1 cellular context compared by ENCODE assay signal in the genomic region with DNA sequence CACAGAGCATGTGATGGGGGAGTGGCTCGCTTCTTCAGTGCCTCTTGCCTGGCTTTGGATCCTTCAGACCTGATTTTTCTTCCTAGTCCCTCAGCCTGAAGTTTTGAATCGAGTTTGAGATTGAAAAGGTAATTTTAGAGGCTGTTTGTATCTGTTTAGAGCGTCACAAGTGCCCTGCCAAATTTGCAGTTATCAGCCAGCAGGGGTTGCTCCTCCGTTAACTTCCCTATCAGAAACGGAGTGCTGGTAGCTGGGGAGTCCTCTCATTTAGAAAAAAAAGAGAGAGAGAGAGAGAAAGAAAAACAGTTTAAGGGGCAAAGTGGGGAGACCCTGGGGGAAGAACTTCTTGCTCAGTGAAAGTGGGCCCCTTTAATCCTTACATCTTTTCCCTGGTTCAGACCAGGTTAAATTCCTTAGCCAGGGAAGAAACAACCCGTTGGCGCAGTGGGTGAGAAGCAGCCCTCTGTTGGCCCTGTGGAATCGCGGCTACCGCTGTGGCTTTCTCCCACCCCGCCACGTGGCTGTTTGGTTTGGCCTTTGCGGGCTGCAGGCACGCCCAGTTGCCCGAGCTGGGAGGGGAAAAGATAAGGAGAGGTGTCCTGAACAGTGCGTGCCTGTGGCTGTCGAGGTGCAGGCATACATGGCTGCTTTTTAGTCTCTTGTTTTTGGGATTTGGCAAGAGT.
TF ChIP-seq lines count a peak whose summit lies in the region.

No MANE protein-coding gene starts in this region.

TF ChIP-seq in K562, 482 proteins besides CTCF, POLR2A, EP300 and RAD21 (continued from another document):
- TF ChIP-seq ZKSCAN8 (CRISPR knock-in tag; IDR thresholded peaks at IDR 0.05) (no peak), NELFE (IDR thresholded peaks at IDR 0.05; ENCODE audit: insufficient read depth, insufficient read length) (no peak), SMAD3 (CRISPR knock-in tag; conservative IDR thresholded peaks at IDR 0.05) (no peak), RERE (CRISPR knock-in tag; IDR thresholded peaks at IDR 0.05; ENCODE audit: borderline replicate concordance) (no peak), ETV5 (CRISPR knock-in tag; IDR thresholded peaks at IDR 0.05; ENCODE audit: low read depth) (no peak), PYGO2 (tag; IDR thresholded peaks at IDR 0.05) (no peak), CBX5 (IDR thresholded peaks at IDR 0.05; ENCODE audit: borderline replicate concordance, low read depth) (no peak), RBM15 (IDR thresholded peaks at IDR 0.05; ENCODE audit: insufficient read depth, low read length) (no peak), ZBTB17 (CRISPR knock-in tag; IDR thresholded peaks at IDR 0.05) (no peak), TCF7 (IDR thresholded peaks at IDR 0.05; ENCODE audit: borderline replicate concordance) (no peak), MGA (IDR thresholded peaks at IDR 0.05) (peak; percentile 78), SLC30A9 (CRISPR knock-in tag; IDR thresholded peaks at IDR 0.05) (no peak), SREBF2 (CRISPR knock-in tag; IDR thresholded peaks at IDR 0.05) (no peak), PHB2 (IDR thresholded peaks at IDR 0.05; ENCODE audit: low read depth) (no peak), CREM (IDR thresholded peaks at IDR 0.05; ENCODE audit: low read depth) (no peak), MNT (conservative IDR thresholded peaks at IDR 0.05) (peak in 1 of 2 experiments; percentile 70; a peak in 3 of 4 replicates), KLF13 (tag; IDR thresholded peaks at IDR 0.05; ENCODE audit: borderline replicate concordance, low read depth) (no peak), SMARCA5 (IDR thresholded peaks at IDR 0.05) (no peak), RHOXF2B (CRISPR knock-in tag; conservative IDR thresholded peaks at IDR 0.05) (no peak), ZNF316 (IDR thresholded peaks at IDR 0.05) (no peak), ELK1 (CRISPR knock-in tag; IDR thresholded peaks at IDR 0.05) (no peak), WHSC1 (IDR thresholded peaks at IDR 0.05; ENCODE audit: low read length) (no peak), E2F6 (IDR thresholded peaks at IDR 0.05; ENCODE audit: borderline replicate concordance in 1 of 2, extremely low read depth in 1 of 2, insufficient read depth in 1 of 2, insufficient read length in 1 of 2, low read depth in 1 of 2, low read length in 1 of 2, poor library complexity in 1 of 2, severe bottlenecking in 1 of 2) (peak; percentile 39 to 69), ZNF232 (CRISPR knock-in tag; IDR thresholded peaks at IDR 0.05) (no peak), ETV1 (tag; conservative IDR thresholded peaks at IDR 0.05; ENCODE audit: low read depth) (no peak)
- TF ChIP-seq, protein P1, sequence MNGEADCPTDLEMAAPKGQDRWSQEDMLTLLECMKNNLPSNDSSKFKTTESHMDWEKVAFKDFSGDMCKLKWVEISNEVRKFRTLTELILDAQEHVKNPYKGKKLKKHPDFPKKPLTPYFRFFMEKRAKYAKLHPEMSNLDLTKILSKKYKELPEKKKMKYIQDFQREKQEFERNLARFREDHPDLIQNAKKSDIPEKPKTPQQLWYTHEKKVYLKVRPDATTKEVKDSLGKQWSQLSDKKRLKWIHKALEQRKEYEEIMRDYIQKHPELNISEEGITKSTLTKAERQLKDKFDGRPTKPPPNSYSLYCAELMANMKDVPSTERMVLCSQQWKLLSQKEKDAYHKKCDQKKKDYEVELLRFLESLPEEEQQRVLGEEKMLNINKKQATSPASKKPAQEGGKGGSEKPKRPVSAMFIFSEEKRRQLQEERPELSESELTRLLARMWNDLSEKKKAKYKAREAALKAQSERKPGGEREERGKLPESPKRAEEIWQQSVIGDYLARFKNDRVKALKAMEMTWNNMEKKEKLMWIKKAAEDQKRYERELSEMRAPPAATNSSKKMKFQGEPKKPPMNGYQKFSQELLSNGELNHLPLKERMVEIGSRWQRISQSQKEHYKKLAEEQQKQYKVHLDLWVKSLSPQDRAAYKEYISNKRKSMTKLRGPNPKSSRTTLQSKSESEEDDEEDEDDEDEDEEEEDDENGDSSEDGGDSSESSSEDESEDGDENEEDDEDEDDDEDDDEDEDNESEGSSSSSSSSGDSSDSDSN (IDR thresholded peaks at IDR 0.05; ENCODE audit: borderline replicate concordance in 1 of 2, low read depth in 2 of 2, low read length in 2 of 2) = no peak
- TF ChIP-seq, protein P2, sequence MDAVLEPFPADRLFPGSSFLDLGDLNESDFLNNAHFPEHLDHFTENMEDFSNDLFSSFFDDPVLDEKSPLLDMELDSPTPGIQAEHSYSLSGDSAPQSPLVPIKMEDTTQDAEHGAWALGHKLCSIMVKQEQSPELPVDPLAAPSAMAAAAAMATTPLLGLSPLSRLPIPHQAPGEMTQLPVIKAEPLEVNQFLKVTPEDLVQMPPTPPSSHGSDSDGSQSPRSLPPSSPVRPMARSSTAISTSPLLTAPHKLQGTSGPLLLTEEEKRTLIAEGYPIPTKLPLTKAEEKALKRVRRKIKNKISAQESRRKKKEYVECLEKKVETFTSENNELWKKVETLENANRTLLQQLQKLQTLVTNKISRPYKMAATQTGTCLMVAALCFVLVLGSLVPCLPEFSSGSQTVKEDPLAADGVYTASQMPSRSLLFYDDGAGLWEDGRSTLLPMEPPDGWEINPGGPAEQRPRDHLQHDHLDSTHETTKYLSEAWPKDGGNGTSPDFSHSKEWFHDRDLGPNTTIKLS (IDR thresholded peaks at IDR 0.05; ENCODE audit: borderline replicate concordance, low read depth) = peak; percentile 61; the same call in 1 of the 2 replicates
